In genomic region chr9:133619791-133620190, GRCh38 we compare ENCODE assay signal across 11 cellular contexts. TPM values are rescaled to one million over a fixed set of nuclear protein-coding genes. Genes with fewer than 3 reads are reported as not detected.
DNase-seq lines count a peak whose midpoint lies in the region; ATAC-seq and TF ChIP-seq lines count a peak whose summit lies in the region.
"Had no signal": no experiment of that assay in that cellular context is flagged by ENCODE, and none has a peak within 500 bp of the region (broad histone marks: within the 10 kb centered on the region; RNA-seq: fewer than 3 reads in every experiment).

No MANE protein-coding gene starts in this region.

- intact Hi-C loops in prostate gland (cut with DNase I), result no loop called here
- intact Hi-C loops in esophagus squamous epithelium (cut with DNase I), result no loop called here

- peak; percentile 54 for DNase-seq in CD1c-positive myeloid dendritic cell (ENCODE audit: extremely low spot score)
- DNase-seq in NOMO-1 treated with DMSO at 0.1 percent for 48 hours (lab: John Stamatoyannopoulos, UW; ENCODE audit: unreplicated experiment), result peak; percentile 78
- peak; percentile 32 to 42 for DNase-seq in activated T-cell treated with anti-CD3 and anti-CD28 coated beads, Interleukin-2, amount 50 U/mL, for 72 hours
- peak; percentile 36 for DNase-seq in prostate gland (ENCODE audit: low spot score)
- DNase-seq in NCI-H226, result no peak
- DNase-seq in esophagus squamous epithelium (lab: John Stamatoyannopoulos, UW), result no peak
- DNase-seq in DMS53 (lab: John Stamatoyannopoulos, UW), result no peak
- DNase-seq: Caco-2, HFFc6 had no signal

- H3K36me3 ChIP-seq in prostate gland (no peaks in the 10 kb centered on the region), esophagus squamous epithelium (no peaks in the 10 kb centered on the region)

- TF ChIP-seq POLR2A in prostate gland (IDR thresholded peaks at IDR 0.05) (no peak), esophagus squamous epithelium (IDR thresholded peaks at IDR 0.05) (no peak)

- peak overlapping the region; percentile 5 to 32 for H3K4me3 Mint-ChIP-seq in activated T-cell treated with anti-CD3 and anti-CD28 coated beads, Interleukin-2, amount 50 U/mL, for 72 hours
- H3K4me3 Mint-ChIP-seq: HFFc6 had no signal

- H3K27ac ChIP-seq in prostate gland (no peak overlapping the region), esophagus squamous epithelium (no peak overlapping the region)

- peak; percentile 60 to 61 for ATAC-seq in activated T-cell treated with anti-CD3 and anti-CD28 coated beads, Interleukin-2, amount 50 U/mL, for 72 hours (replicated peaks in 1 of 2)
- ATAC-seq in GM19467 (IDR thresholded peaks at IDR 0.05; ENCODE audit: unreplicated experiment), result no peak
- ATAC-seq: left colon had no signal

- no peak overlapping the region for H3K27ac Mint-ChIP-seq in activated T-cell treated with anti-CD3 and anti-CD28 coated beads, Interleukin-2, amount 50 U/mL, for 72 hours
- H3K27ac Mint-ChIP-seq: HFFc6 had no signal

- no peaks in the 10 kb centered on the region for H3K36me3 Mint-ChIP-seq in activated T-cell treated with anti-CD3 and anti-CD28 coated beads, Interleukin-2, amount 50 U/mL, for 72 hours (ENCODE audit: insufficient read depth in 2 of 2)

- no peaks in the 10 kb centered on the region for H3K27me3 Mint-ChIP-seq in activated T-cell treated with anti-CD3 and anti-CD28 coated beads, Interleukin-2, amount 50 U/mL, for 72 hours (ENCODE audit: low read depth)

- 2% methylated on average over 8 of the region's 8 CpGs for WGBS in prostate gland
- 11 to 15% methylated on average over 8 of the region's 8 CpGs for WGBS in esophagus squamous epithelium, 2 donors

- peaks cover 33% of the 10 kb centered on the region for H3K4me1 Mint-ChIP-seq in activated T-cell treated with anti-CD3 and anti-CD28 coated beads, Interleukin-2, amount 50 U/mL, for 72 hours (ENCODE audit: low read depth)

- TF ChIP-seq CTCF in prostate gland (IDR thresholded peaks at IDR 0.05) (no peak), esophagus squamous epithelium (IDR thresholded peaks at IDR 0.05) (no peak)

- H3K27me3 ChIP-seq in prostate gland (replicated peaks; ENCODE audit: insufficient read depth), result no peaks in the 10 kb centered on the region
- peaks cover 0 to 96% (median 4%) of the 10 kb centered on the region in 4 donors for H3K27me3 ChIP-seq in esophagus squamous epithelium

- H3K9me3 ChIP-seq in prostate gland (no peaks in the 10 kb centered on the region), esophagus squamous epithelium (no peaks in the 10 kb centered on the region)
- H3K9me3 ChIP-seq: Caco-2 had no signal

- H3K4me3 ChIP-seq in prostate gland, result no peak overlapping the region
- H3K4me3 ChIP-seq in esophagus squamous epithelium, result no peak overlapping the region

- no peaks in the 10 kb centered on the region for H3K4me1 ChIP-seq in prostate gland (replicated peaks)
- no peaks in the 10 kb centered on the region for H3K4me1 ChIP-seq in esophagus squamous epithelium
- H3K4me1 ChIP-seq: Caco-2 had no signal

- no peaks in the 10 kb centered on the region for H3K9me3 Mint-ChIP-seq in activated T-cell treated with anti-CD3 and anti-CD28 coated beads, Interleukin-2, amount 50 U/mL, for 72 hours
- H3K9me3 Mint-ChIP-seq: HFFc6 had no signal

RNA-seq across cellular contexts. Expression of gene FAM163B, which starts 10.6 kb away (rescaled TPM):
- not detected for total RNA-seq in activated T-cell treated with anti-CD3 and anti-CD28 coated beads, Interleukin-2, amount 50 U/mL, for 72 hours
- total RNA-seq in prostate gland (under 1 TPM in 1 of 2 donors, not detected in 1; 0.85 TPM), esophagus squamous epithelium (not detected)
- total RNA-seq: Caco-2, HFFc6 had no signal

RNA-seq across cellular contexts. Expression of gene DBH, which starts 16.4 kb away (rescaled TPM):
- not detected for total RNA-seq in activated T-cell treated with anti-CD3 and anti-CD28 coated beads, Interleukin-2, amount 50 U/mL, for 72 hours
- total RNA-seq in prostate gland, result not detected
- total RNA-seq in esophagus squamous epithelium, result not detected
- total RNA-seq: Caco-2, HFFc6, left colon had no signal

Comparison
In these comparisons a context has a peak if more than half of its experiments do, and no peak if none do; other contexts are left out.
1. DNase-seq: peak in CD1c-positive myeloid dendritic cell (single experiment), NOMO-1 treated with DMSO at 0.1 percent for 48 hours (single experiment), activated T-cell treated with anti-CD3 and anti-CD28 coated beads, Interleukin-2, amount 50 U/mL, for 72 hours (2 of 2) and prostate gland (single experiment); none in NCI-H226 (single experiment), esophagus squamous epithelium (single experiment) and DMS53 (single experiment).